Comparison of ENCODE assay signal across 8 cellular contexts in genomic region chr3:152596833-152597274, GRCh38.
DNase-seq lines count a peak whose midpoint lies in the region; ATAC-seq, FAIRE-seq and TF ChIP-seq lines count a peak whose summit lies in the region.
"Not testable (repeated sequence)": the region's sequence is repeated elsewhere in the genome, so short reads cannot be mapped to it uniquely, and the experiment has no call there.

No MANE protein-coding gene starts in this region.

- 82 to 93% methylated on average over 1 of the region's 1 CpG for WGBS in upper lobe of left lung, 2 donors

- H3K4me3 Mint-ChIP-seq in CD4-positive, alpha-beta T cell, result not testable (repeated sequence)
- peak overlapping the region in 2 of 4 donors; percentile 85 to 89 for H3K4me3 Mint-ChIP-seq in IgD-negative memory B cell
- peak overlapping the region in 3 of 10 donors; percentile 2 to 24 (median 2) for H3K4me3 Mint-ChIP-seq in naive thymus-derived CD8-positive, alpha-beta T cell

- FAIRE-seq in endothelial cell of umbilical vein (lab: Jason Lieb, UNC), result not testable (repeated sequence)

- CTCF ChIA-PET in CD4-positive, alpha-beta T cell (lab: Charles Lee), result not testable (repeated sequence)
- CTCF ChIA-PET in endothelial cell of umbilical vein (lab: Charles Lee), result interaction anchor here (0.9 to 2.4 kb wide), 7 partner anchors 13 to 125 kb away, joined by 3 to 16 read pairs (median 4); no protein-coding TSS in a partner anchor

- dilution Hi-C loops in endothelial cell of umbilical vein (cut with MboI; ENCODE audit: extremely low pct_ligation_motif_present, low sequenced_read_pairs), result not testable (repeated sequence)

- POLR2A ChIA-PET in CD4-positive, alpha-beta T cell (lab: Charles Lee); endothelial cell of umbilical vein (lab: Charles Lee); naive thymus-derived CD8-positive, alpha-beta T cell (lab: Charles Lee): not testable (repeated sequence)

- not testable (repeated sequence) for H3K27ac ChIP-seq in CD4-positive, alpha-beta T cell (ENCODE audit: low read depth, low read length)
- H3K27ac ChIP-seq in endothelial cell of umbilical vein (ENCODE audit: insufficient read depth, low read depth, low read length) (peak overlapping the region; percentile 78), left lung (peak overlapping the region; percentile 55 to 60), skeletal muscle tissue (ENCODE audit: low read depth, low read length) (peak overlapping the region; percentile 65), upper lobe of left lung (peak overlapping the region; percentile 4 to 79 (median 40))

- H3K79me2 ChIP-seq in endothelial cell of umbilical vein (ENCODE audit: control insufficient read depth, insufficient read depth, low read length), result not testable (repeated sequence)

- not testable (repeated sequence) for H3K27me3 ChIP-seq in CD4-positive, alpha-beta T cell (ENCODE audit: control insufficient read depth, insufficient read depth, low read length); adipocyte (replicated peaks; ENCODE audit: control insufficient read depth, insufficient read depth, low read length); endothelial cell of umbilical vein (ENCODE audit: control insufficient read depth in 2 of 2, insufficient read depth in 2 of 2, low read length in 2 of 2); left lung; skeletal muscle tissue (ENCODE audit: control insufficient read depth in 3 of 3, insufficient read depth in 3 of 3, low read length in 3 of 3); upper lobe of left lung

- not testable (repeated sequence) for H3K27me3 Mint-ChIP-seq in CD4-positive, alpha-beta T cell; IgD-negative memory B cell; naive thymus-derived CD8-positive, alpha-beta T cell

- not testable (repeated sequence) for TF ChIP-seq POLR2A in endothelial cell of umbilical vein (IDR thresholded peaks at IDR 0.05; ENCODE audit: low read depth, low read length); upper lobe of left lung (IDR thresholded peaks at IDR 0.05)

- not testable (repeated sequence) for H4K20me1 ChIP-seq in endothelial cell of umbilical vein (replicated peaks; ENCODE audit: control insufficient read depth, extremely low read depth, insufficient read depth, low read length)

- intact Hi-C loops in CD4-positive, alpha-beta T cell (cut with DNase I, micrococcal nuclease); left lung (cut with DNase I): not testable (repeated sequence)
- intact Hi-C loops in endothelial cell of umbilical vein (cut with micrococcal nuclease), result loop anchor here (2.0 to 5.0 kb wide), 4 partner anchors 22 to 830 kb away; partner anchors contain the start of gene P2RY1

- not testable (repeated sequence) for ATAC-seq in CD4-positive, alpha-beta T cell (ENCODE audit: poor library complexity); left lung; naive thymus-derived CD8-positive, alpha-beta T cell; upper lobe of left lung (ENCODE audit: low FRiP score in 2 of 2)

- not testable (repeated sequence) for H3K9me3 ChIP-seq in CD4-positive, alpha-beta T cell (ENCODE audit: control insufficient read depth, low read length); adipocyte (ENCODE audit: control insufficient read depth, low read length); endothelial cell of umbilical vein (replicated peaks; ENCODE audit: control insufficient read depth, insufficient read depth, low read length); left lung; skeletal muscle tissue (ENCODE audit: control insufficient read depth in 3 of 3, low read length in 3 of 3); upper lobe of left lung

- not testable (repeated sequence) for H3K9me1 ChIP-seq in endothelial cell of umbilical vein (replicated peaks; ENCODE audit: control insufficient read depth, extremely low read depth, insufficient read depth, low read length)

- BruUV-seq in endothelial cell of umbilical vein (replicated peaks; lab: Mats Ljungman, UMichigan), result not testable (repeated sequence)

- H3K9ac ChIP-seq in adipocyte (ENCODE audit: low read length) (peak overlapping the region; percentile 65), endothelial cell of umbilical vein (replicated peaks; ENCODE audit: extremely low read depth, insufficient read depth, low read length) (peak overlapping the region; percentile 51)
- H3K9ac ChIP-seq in skeletal muscle tissue (ENCODE audit: low read depth in 1 of 3, low read length in 3 of 3), result not testable (repeated sequence)

- peaks cover 18% of the 10 kb centered on the region for H3K4me1 Mint-ChIP-seq in CD4-positive, alpha-beta T cell (ENCODE audit: low read depth)
- H3K4me1 Mint-ChIP-seq in IgD-negative memory B cell, result peaks cover 15 to 30% (median 29%) of the 10 kb centered on the region in 3 donors
- H3K4me1 Mint-ChIP-seq in naive thymus-derived CD8-positive, alpha-beta T cell, result peaks cover 12 to 21% (median 17%) of the 10 kb centered on the region in 4 donors

- not testable (repeated sequence) for H3K9me3 Mint-ChIP-seq in CD4-positive, alpha-beta T cell; IgD-negative memory B cell; naive thymus-derived CD8-positive, alpha-beta T cell

- H3K36me3 ChIP-seq in adipocyte (ENCODE audit: control insufficient read depth, insufficient read depth, low read length, severe bottlenecking); endothelial cell of umbilical vein (ENCODE audit: control insufficient read depth in 2 of 2, extremely low read depth in 1 of 2, insufficient read depth in 2 of 2, low read length in 2 of 2); left lung; skeletal muscle tissue (ENCODE audit: control insufficient read depth in 3 of 3, insufficient read depth in 3 of 3, low read length in 3 of 3); upper lobe of left lung: not testable (repeated sequence)

- H3K4me1 ChIP-seq in adipocyte (ENCODE audit: control insufficient read depth, insufficient read depth, low read length), result peaks cover 12% of the 10 kb centered on the region
- H3K4me1 ChIP-seq in endothelial cell of umbilical vein (ENCODE audit: control insufficient read depth, extremely low read depth, insufficient read depth, low read length), result peaks cover 14% of the 10 kb centered on the region
- not testable (repeated sequence) for H3K4me1 ChIP-seq in left lung; skeletal muscle tissue (ENCODE audit: control insufficient read depth in 3 of 3, insufficient read depth in 3 of 3, low read length in 3 of 3)
- H3K4me1 ChIP-seq in upper lobe of left lung, result peaks cover 3 to 13% (median 4%) of the 10 kb centered on the region in 4 donors

- TF ChIP-seq CTCF in CD4-positive, alpha-beta T cell (IDR thresholded peaks at IDR 0.05); endothelial cell of umbilical vein (IDR thresholded peaks at IDR 0.05; ENCODE audit: extremely low read depth in 1 of 2, insufficient read depth in 1 of 2, low read depth in 1 of 2, low read length in 2 of 2); left lung (IDR thresholded peaks at IDR 0.05); upper lobe of left lung (IDR thresholded peaks at IDR 0.05): not testable (repeated sequence)

- DNase-seq in CD4-positive, alpha-beta T cell; adipocyte (ENCODE audit: low read depth); endothelial cell of umbilical vein (ENCODE audit: low read depth, low spot score); left lung; naive thymus-derived CD8-positive, alpha-beta T cell; upper lobe of left lung: not testable (repeated sequence)

- TF ChIP-seq EP300 in upper lobe of left lung (IDR thresholded peaks at IDR 0.05), result not testable (repeated sequence)

- H3K36me3 Mint-ChIP-seq in CD4-positive, alpha-beta T cell (ENCODE audit: low read depth); naive thymus-derived CD8-positive, alpha-beta T cell: not testable (repeated sequence)
- H3K36me3 Mint-ChIP-seq in IgD-negative memory B cell, result peaks cover 10% of the 10 kb centered on the region

- H3K4me3 ChIP-seq in adipocyte (ENCODE audit: low read length) (peak overlapping the region; percentile 78), endothelial cell of umbilical vein (replicated peaks in 1 of 3; ENCODE audit: insufficient read depth in 1 of 3, low read depth in 1 of 3, low read length in 3 of 3) (peak overlapping the region in 1 of 3 experiments; percentile 42), skeletal muscle tissue (ENCODE audit: low read length in 3 of 3) (peak overlapping the region in 1 of 3 donors; percentile 20)
- H3K4me3 ChIP-seq in left lung, upper lobe of left lung: not testable (repeated sequence)

- H3K4me2 ChIP-seq in endothelial cell of umbilical vein (ENCODE audit: insufficient read depth, low read length), result peak overlapping the region; percentile 87

- peak overlapping the region; percentile 54 for H2AFZ ChIP-seq in endothelial cell of umbilical vein (ENCODE audit: low read depth, low read length)

- H3K27ac Mint-ChIP-seq in CD4-positive, alpha-beta T cell, result peak overlapping the region; percentile 69
- peak overlapping the region; percentile 36 to 90 (median 86) for H3K27ac Mint-ChIP-seq in IgD-negative memory B cell
- H3K27ac Mint-ChIP-seq in naive thymus-derived CD8-positive, alpha-beta T cell, result peak overlapping the region in 6 of 10 donors; percentile 53 to 95 (median 86)
